ENCODE assay signal across 1 cellular context in the genomic region with DNA sequence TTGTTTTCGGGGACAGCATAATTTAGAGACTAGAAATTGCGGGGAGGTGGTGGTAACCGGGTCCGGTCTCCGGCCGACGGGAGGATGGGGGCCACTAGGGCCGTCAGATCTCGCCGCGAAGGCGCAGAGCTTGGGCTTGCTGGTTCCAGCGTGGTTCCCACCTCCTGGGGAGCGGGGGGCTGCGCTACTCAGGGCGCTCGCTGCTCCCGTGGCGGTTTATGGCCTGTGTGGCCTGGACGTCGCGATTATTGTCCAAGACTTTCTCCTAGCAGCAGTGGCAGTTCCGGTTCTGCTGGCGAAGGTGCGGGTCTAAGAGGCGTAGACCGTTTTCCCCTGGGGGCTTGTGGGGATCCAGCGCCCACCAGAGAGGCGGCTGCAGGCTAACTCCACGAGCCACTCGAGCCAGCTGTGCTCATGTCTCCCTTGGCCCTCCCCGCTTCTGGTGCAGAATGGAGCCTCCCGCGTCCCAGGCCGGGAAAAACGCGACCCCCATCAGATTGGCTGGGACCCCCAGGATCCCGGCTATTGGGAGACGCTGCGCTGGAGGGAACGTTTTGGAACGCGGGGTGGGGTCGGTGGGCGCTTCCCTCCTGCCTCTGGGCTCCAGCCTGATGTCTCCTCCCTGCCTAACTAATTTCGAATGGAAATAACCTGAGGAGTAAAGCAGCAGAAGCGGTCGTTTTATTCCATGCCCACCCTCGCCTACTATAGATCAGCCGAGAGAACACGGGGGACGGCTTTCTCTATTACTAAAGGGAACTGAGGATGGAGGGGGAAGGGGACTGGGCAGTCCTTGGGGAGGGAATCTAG.
TF ChIP-seq lines count a peak whose summit lies in the region.

No MANE protein-coding gene starts in this region.

TF ChIP-seq in IMR-90, 13 proteins besides CTCF, POLR2A, EP300 and RAD21:
- TF ChIP-seq BHLHE40 (IDR thresholded peaks at IDR 0.05; ENCODE audit: low read depth, low read length) (no peak), MAZ (IDR thresholded peaks at IDR 0.05; ENCODE audit: borderline replicate concordance, low read depth, low read length) (no peak), CHD1 (IDR thresholded peaks at IDR 0.05; ENCODE audit: low read depth, low read length) (no peak), RCOR1 (IDR thresholded peaks at IDR 0.05; ENCODE audit: insufficient replicate concordance, low read length) (no peak), MAFK (IDR thresholded peaks at IDR 0.05; ENCODE audit: low read depth, low read length) (no peak), SMC3 (IDR thresholded peaks at IDR 0.05; ENCODE audit: low read depth, low read length) (no peak), FOS (IDR thresholded peaks at IDR 0.05; ENCODE audit: low read depth, low read length) (no peak), CEBPB (IDR thresholded peaks at IDR 0.05; ENCODE audit: low read depth, low read length) (no peak), MXI1 (IDR thresholded peaks at IDR 0.05; ENCODE audit: borderline replicate concordance, low read depth, low read length) (no peak), NFE2L2 (IDR thresholded peaks at IDR 0.05; ENCODE audit: low read depth, low read length) (no peak), RFX5 (IDR thresholded peaks at IDR 0.05; ENCODE audit: low read depth, low read length) (no peak)
- TF ChIP-seq, protein P1, sequence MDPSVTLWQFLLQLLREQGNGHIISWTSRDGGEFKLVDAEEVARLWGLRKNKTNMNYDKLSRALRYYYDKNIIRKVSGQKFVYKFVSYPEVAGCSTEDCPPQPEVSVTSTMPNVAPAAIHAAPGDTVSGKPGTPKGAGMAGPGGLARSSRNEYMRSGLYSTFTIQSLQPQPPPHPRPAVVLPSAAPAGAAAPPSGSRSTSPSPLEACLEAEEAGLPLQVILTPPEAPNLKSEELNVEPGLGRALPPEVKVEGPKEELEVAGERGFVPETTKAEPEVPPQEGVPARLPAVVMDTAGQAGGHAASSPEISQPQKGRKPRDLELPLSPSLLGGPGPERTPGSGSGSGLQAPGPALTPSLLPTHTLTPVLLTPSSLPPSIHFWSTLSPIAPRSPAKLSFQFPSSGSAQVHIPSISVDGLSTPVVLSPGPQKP (IDR thresholded peaks at IDR 0.05; ENCODE audit: borderline replicate concordance, low read depth, low read length), result no peak
- TF ChIP-seq, protein P2, sequence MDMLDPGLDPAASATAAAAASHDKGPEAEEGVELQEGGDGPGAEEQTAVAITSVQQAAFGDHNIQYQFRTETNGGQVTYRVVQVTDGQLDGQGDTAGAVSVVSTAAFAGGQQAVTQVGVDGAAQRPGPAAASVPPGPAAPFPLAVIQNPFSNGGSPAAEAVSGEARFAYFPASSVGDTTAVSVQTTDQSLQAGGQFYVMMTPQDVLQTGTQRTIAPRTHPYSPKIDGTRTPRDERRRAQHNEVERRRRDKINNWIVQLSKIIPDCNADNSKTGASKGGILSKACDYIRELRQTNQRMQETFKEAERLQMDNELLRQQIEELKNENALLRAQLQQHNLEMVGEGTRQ (IDR thresholded peaks at IDR 0.05; ENCODE audit: low read depth, low read length), result no peak
